In the genomic region with DNA sequence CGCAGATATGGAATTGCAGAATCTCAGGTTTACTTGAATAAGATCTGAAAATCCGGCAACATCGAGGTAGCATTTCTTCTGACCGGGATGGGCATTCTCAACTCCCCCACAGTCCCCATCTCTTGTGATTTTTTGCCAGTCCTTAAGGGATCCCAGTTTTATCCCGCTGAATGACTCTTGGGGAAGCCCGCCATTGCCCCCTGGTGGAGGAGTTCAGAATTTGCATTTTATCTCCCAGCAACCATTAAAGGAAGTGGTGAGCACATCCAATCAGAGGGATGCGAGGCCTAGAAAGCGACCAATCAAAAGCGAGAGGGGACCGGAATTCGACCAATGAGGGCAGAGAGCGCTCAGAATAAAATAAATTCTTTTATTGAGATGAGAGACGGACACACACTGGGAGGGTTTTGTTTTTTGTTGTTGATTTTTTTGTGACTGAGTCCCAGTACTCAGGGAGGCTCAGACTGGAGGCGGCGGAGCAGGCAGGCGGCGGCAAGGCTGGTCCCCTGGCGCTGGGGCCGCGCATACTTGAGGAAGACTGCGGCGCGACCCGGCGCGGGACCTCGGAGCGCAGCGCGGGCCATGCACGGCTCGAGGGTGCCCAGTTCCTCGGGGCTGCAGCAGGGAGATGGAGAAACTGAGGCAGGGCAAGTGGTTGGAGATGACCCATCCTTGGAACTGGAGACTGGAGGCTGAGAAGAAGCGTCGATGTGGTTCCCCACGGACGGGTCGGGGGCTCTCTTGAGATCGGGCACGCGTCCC, we compare ENCODE assay signal across 8 cellular contexts. TPM values are rescaled to one million over a fixed set of nuclear protein-coding genes. Genes with fewer than 3 reads are reported as not detected.
DNase-seq lines count a peak whose midpoint lies in the region; ATAC-seq and TF ChIP-seq lines count a peak whose summit lies in the region.

No MANE protein-coding gene starts in this region.

- no peak for TF ChIP-seq POLR2A in GM18505 (IDR thresholded peaks at IDR 0.05; ENCODE audit: borderline replicate concordance, extremely low read depth, insufficient read depth, insufficient read length)

- peak; percentile 64 for ATAC-seq in HG03175 (IDR thresholded peaks at IDR 0.05; ENCODE audit: unreplicated experiment)
- no peak for ATAC-seq in GM18505 (IDR thresholded peaks at IDR 0.05; ENCODE audit: unreplicated experiment)

- H3K36me3 Mint-ChIP-seq in CD14-positive monocyte (peaks cover 2 to 6% of the 10 kb centered on the region in 2 donors), chondrocyte (ENCODE audit: low read depth) (no peaks in the 10 kb centered on the region)

- TF ChIP-seq CTCF in CD14-positive monocyte (IDR thresholded peaks at IDR 0.05) (peak; percentile 82), chondrocyte (IDR thresholded peaks at IDR 0.05) (peak; percentile 92)

- H3K27me3 Mint-ChIP-seq in CD14-positive monocyte (ENCODE audit: low read depth in 3 of 3) (peaks cover 86 to 94% (median 94%) of the 10 kb centered on the region in 3 donors), chondrocyte (ENCODE audit: low read depth) (peaks cover 14% of the 10 kb centered on the region)

- peaks cover 11 to 39% (median 26%) of the 10 kb centered on the region in 7 donors for H3K9me3 Mint-ChIP-seq in CD14-positive monocyte
- H3K9me3 Mint-ChIP-seq in chondrocyte (ENCODE audit: low read depth), result peaks cover 3% of the 10 kb centered on the region

- H3K27ac Mint-ChIP-seq in CD14-positive monocyte (peak overlapping the region in 1 of 7 donors; percentile 41), chondrocyte (ENCODE audit: unreplicated experiment) (no peak overlapping the region)

- intact Hi-C loops in CD14-positive monocyte (cut with micrococcal nuclease), result loop anchor here (1.0 to 5.0 kb wide), 2 partner anchors 80 to 83 kb away; no protein-coding TSS in a partner anchor

- peak; percentile 73 for DNase-seq in CD14-positive monocyte (ENCODE audit: low spot score)
- peak; percentile 46 for DNase-seq in NCI-H526 treated with DMSO at 0.1 percent for 48 hours (lab: John Stamatoyannopoulos, UW)
- DNase-seq in activated CD4-positive, alpha-beta T cell treated with anti-CD3 and anti-CD28 coated beads for 4 hours, result peak; percentile 66 to 78
- DNase-seq in chondrocyte (ENCODE audit: low spot score), result no peak
- peak; percentile 93 for DNase-seq in left kidney (ENCODE audit: low read depth, low spot score)
- peak; percentile 61 to 66 for DNase-seq in stimulated activated CD4-positive, alpha-beta T cell treated with anti-CD3 and anti-CD28 coated beads, Interleukin-4, amount 100 ng/mL, for 4 hours

- H3K4me1 Mint-ChIP-seq in CD14-positive monocyte (peaks cover 15% of the 10 kb centered on the region), chondrocyte (ENCODE audit: low read depth) (peaks cover 18% of the 10 kb centered on the region)

- H3K4me3 Mint-ChIP-seq in CD14-positive monocyte (peak overlapping the region in 1 of 2 donors; percentile 69), chondrocyte (ENCODE audit: unreplicated experiment) (no peak overlapping the region)

RNA-seq across cellular contexts. Expression of a gene that starts 3.9 kb away (rescaled TPM):
- polyA plus RNA-seq in CD14-positive monocyte, result not detected
- not detected in 3 replicates for total RNA-seq in chondrocyte

RNA-seq across cellular contexts. Expression of a gene that starts 4.5 kb away (rescaled TPM):
- not detected for polyA plus RNA-seq in CD14-positive monocyte
- 0.52 to 0.73 TPM (median 0.59 TPM) in 3 replicates for total RNA-seq in chondrocyte

RNA-seq across cellular contexts. Expression of a gene that starts 30.8 kb away (rescaled TPM):
- polyA plus RNA-seq in CD14-positive monocyte, result under 1 TPM in 1 of 2 donors, not detected in 1; 0.05 TPM
- total RNA-seq in chondrocyte, result 20.0 to 22.7 TPM (median 21.0 TPM) in 3 replicates
